ENCODE assay signal across 12 cellular contexts in genomic region chr6:170405311-170405975, GRCh38.
A peak's percentile ranks its signal among the peaks of the same experiment; 100 is the strongest.
DNase-seq lines count a peak whose midpoint lies in the region; ATAC-seq and TF ChIP-seq lines count a peak whose summit lies in the region.
"Had no signal": no experiment of that assay in that cellular context is flagged by ENCODE, and none has a peak within 500 bp of the region (broad histone marks: within the 10 kb centered on the region; RNA-seq: fewer than 3 reads in every experiment).

No MANE protein-coding gene starts in this region.

- H3K4me3 ChIP-seq in brain microvascular endothelial cell (ENCODE audit: low read depth, low read length) = no peak overlapping the region
- H3K4me3 ChIP-seq: pancreas had no signal

- H3K36me3 ChIP-seq in brain microvascular endothelial cell (replicated peaks) = peaks cover 10% of the 10 kb centered on the region

- no peak for ATAC-seq in GM21526 (IDR thresholded peaks at IDR 0.05; ENCODE audit: low FRiP score, unreplicated experiment)
- ATAC-seq: pancreas had no signal

- DNase-seq in AG09319 (ENCODE audit: extremely low read depth, low read depth) (peak; percentile 76), Kasumi-1 (lab: John Stamatoyannopoulos, UW) (peak; percentile 52 to 65), brain microvascular endothelial cell (peak; percentile 98), kidney tubule cell (ENCODE audit: low spot score) (peak; percentile 92), DMS 273 (lab: John Stamatoyannopoulos, UW; ENCODE audit: unreplicated experiment) (no peak), AML-193 (lab: John Stamatoyannopoulos, UW) (no peak)
- DNase-seq in activated CD4-positive, alpha-beta T cell treated with anti-CD3 and anti-CD28 coated beads, Interleukin-2, amount 50 U/mL, for 4 hours = no peak
- DNase-seq: activated CD4-positive, alpha-beta T cell treated with anti-CD3 and anti-CD28 coated beads, Interleukin-2, amount 50 U/mL, for 1 hour; GOT3; NCI-H187 treated with DMSO at 0.1 percent for 48 hours; pancreas had no signal

- no peak for TF ChIP-seq CTCF in AG09319 (IDR thresholded peaks at IDR 0.05; ENCODE audit: low read depth, low read length)
- no peak for TF ChIP-seq CTCF in brain microvascular endothelial cell (IDR thresholded peaks at IDR 0.05; ENCODE audit: low read depth, low read length, missing control alignments)

- in situ Hi-C loops in brain microvascular endothelial cell (cut with HindIII; ENCODE audit: low pct_ligation_motif_present, low sequenced_read_pairs) = no loop called here

- no peaks in the 10 kb centered on the region for H3K27me3 ChIP-seq in brain microvascular endothelial cell (replicated peaks)
- H3K27me3 ChIP-seq: pancreas had no signal

- H3K27ac ChIP-seq in brain microvascular endothelial cell = peak overlapping the region; percentile 93
- H3K27ac ChIP-seq: pancreas had no signal

Comparison
In these comparisons a context has a peak if more than half of its experiments do, and no peak if none do; other contexts are left out.
1. DNase-seq: peak in AG09319 (single experiment), Kasumi-1 (2 of 2), brain microvascular endothelial cell (single experiment) and kidney tubule cell (single experiment); none in DMS 273 (single experiment), AML-193 (0 of 2) and activated CD4-positive, alpha-beta T cell treated with anti-CD3 and anti-CD28 coated beads, Interleukin-2, amount 50 U/mL, for 4 hours (0 of 2).